In the genomic region with DNA sequence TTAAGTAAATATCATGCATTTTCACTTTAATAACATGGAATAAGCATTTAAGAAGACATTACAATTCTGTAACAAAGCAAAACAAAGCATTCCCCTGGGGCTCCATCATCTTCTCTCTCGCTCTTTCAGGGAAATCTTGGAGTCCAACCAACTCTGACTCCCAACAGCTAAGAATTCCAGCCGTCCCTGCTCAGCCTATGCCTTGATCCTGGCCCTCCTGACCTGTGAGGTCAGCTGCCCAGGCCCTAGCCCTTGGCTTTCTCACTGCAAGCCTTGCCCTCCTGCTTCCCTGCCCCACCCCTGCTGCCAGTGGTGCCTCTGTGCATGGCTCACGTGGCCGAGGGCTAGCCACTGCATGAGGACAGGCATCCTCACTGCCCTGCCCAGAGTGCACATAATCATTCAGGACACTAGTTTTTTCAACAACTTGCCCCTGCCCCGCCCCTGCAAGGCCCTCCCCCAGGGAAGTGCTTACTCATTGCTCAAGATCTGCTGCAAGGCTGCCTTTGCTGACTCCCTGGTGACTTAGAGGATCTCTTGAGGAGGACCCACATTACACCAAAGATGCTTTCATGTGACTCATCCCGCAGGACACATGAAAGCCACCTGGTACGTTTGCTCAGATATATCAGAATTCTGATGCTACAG, we compare ENCODE assay signal across 8 cellular contexts. TPM values are rescaled to one million over a fixed set of nuclear protein-coding genes. Genes with fewer than 3 reads are reported as not detected.
DNase-seq lines count a peak whose midpoint lies in the region; ATAC-seq, FAIRE-seq and TF ChIP-seq lines count a peak whose summit lies in the region.

No MANE protein-coding gene starts in this region.

- H3K9me3 ChIP-seq in HCT116 (ENCODE audit: control insufficient read depth in 1 of 2, insufficient read depth in 1 of 2, low read depth in 1 of 2, low read length in 2 of 2), result peaks cover 3 to 5% of the 10 kb centered on the region in 2 experiments; a peak in 2 of 4 replicates

- H3K9me2 ChIP-seq in HCT116 (ENCODE audit: insufficient read depth), result no peaks in the 10 kb centered on the region

- POLR2A ChIA-PET in HCT116 (lab: Charles Lee), result no interaction called here

- peaks cover 19 to 25% of the 10 kb centered on the region in 2 experiments for H3K4me1 ChIP-seq in HCT116 (ENCODE audit: control insufficient read depth in 1 of 2, insufficient read depth in 2 of 2, low read length in 2 of 2)

- H3K4me3 ChIP-seq in HCT116 (replicated peaks in 1 of 2; ENCODE audit: low read depth in 1 of 2, low read length in 2 of 2), result peak overlapping the region in 1 of 2 experiments; percentile 14; a peak in 1 of 4 replicates

- no peaks in the 10 kb centered on the region for H3K27me3 ChIP-seq in HCT116 (ENCODE audit: insufficient read depth, low read length)

- H3K27ac ChIP-seq in HCT116 (ENCODE audit: low read depth, low read length), result peak overlapping the region; percentile 46

- no peak for TF ChIP-seq RAD21 in HCT116 (IDR thresholded peaks at IDR 0.05; ENCODE audit: low read depth)

- no peak for TF ChIP-seq CTCF in HCT116 (IDR thresholded peaks at IDR 0.05 in 2 of 3, conservative IDR thresholded peaks at IDR 0.05 in 1 of 3; ENCODE audit: borderline replicate concordance in 1 of 3, insufficient read depth in 1 of 3, low read depth in 2 of 3, low read length in 2 of 3)

- no peak overlapping the region for H3K27ac Mint-ChIP-seq in activated T-cell treated with anti-CD3 and anti-CD28 coated beads, Interleukin-2, amount 50 U/mL, for 72 hours

- FAIRE-seq in GM12892 (lab: Jason Lieb, UNC), result no peak

- H2AFZ ChIP-seq in HCT116 (ENCODE audit: low read depth, low read length, poor library complexity, severe bottlenecking), result no peak overlapping the region

- BruUV-seq in HCT116 (replicated peaks; lab: Mats Ljungman, UMichigan), result no TSS peak

- peak; percentile 97 for ATAC-seq in HCT116
- peak; percentile 51 to 80 for ATAC-seq in activated T-cell treated with anti-CD3 and anti-CD28 coated beads, Interleukin-2, amount 50 U/mL, for 72 hours (replicated peaks in 1 of 2)
- ATAC-seq in GM19397 (IDR thresholded peaks at IDR 0.05; ENCODE audit: unreplicated experiment), result no peak
- no peak for ATAC-seq in GM18511 (IDR thresholded peaks at IDR 0.05; ENCODE audit: unreplicated experiment)

- H3K4me2 ChIP-seq in HCT116 (ENCODE audit: low read length), result peak overlapping the region; percentile 45

- no peaks in the 10 kb centered on the region for H3K79me2 ChIP-seq in HCT116 (ENCODE audit: insufficient read depth, low read length)

- no peak overlapping the region for H3K9ac ChIP-seq in HCT116 (ENCODE audit: low read length)

- CTCF ChIA-PET in HCT116 (lab: Charles Lee), result interaction anchor here (0.6 kb wide), 1 partner anchor 175 kb away, joined by 3 read pairs; no protein-coding TSS in a partner anchor

- peak; percentile 91 for DNase-seq in A172 (ENCODE audit: low spot score)
- peak; percentile 71 for DNase-seq in HCT116 (ENCODE audit: low read depth, low spot score)
- DNase-seq in activated T-cell treated with anti-CD3 and anti-CD28 coated beads, Interleukin-2, amount 50 U/mL, for 72 hours, result peak; percentile 19 to 24
- DNase-seq in iris pigment epithelial cell (ENCODE audit: low read depth), result peak; percentile 98
- DNase-seq in stimulated activated naive CD4-positive, alpha-beta T cell treated with Interleukin-2 at 50 U/mL for 16 hours (lab: John Stamatoyannopoulos, UW), result no peak
- DNase-seq in GM12892 (ENCODE audit: insufficient read length), result no peak

- H3K36me3 ChIP-seq in HCT116 (ENCODE audit: control insufficient read depth in 1 of 2, insufficient read depth in 2 of 2, low read length in 2 of 2), result peaks cover 12 to 19% of the 10 kb centered on the region in 2 experiments; a peak in 3 of 4 replicates

- RAD21 ChIA-PET in HCT116 (lab: Charles Lee; ENCODE audit: low non-redundant PET in 1 of 2, low total read pairs in 2 of 2, uncharacterized antibody in 2 of 2, unreplicated experiment in 2 of 2), result no interaction called here

- no peaks in the 10 kb centered on the region for H4K20me1 ChIP-seq in HCT116 (ENCODE audit: insufficient read depth)

- peaks cover 9 to 43% of the 10 kb centered on the region in 2 donors for H3K36me3 Mint-ChIP-seq in activated T-cell treated with anti-CD3 and anti-CD28 coated beads, Interleukin-2, amount 50 U/mL, for 72 hours (ENCODE audit: insufficient read depth in 2 of 2)

- no peak overlapping the region for H3K4me3 Mint-ChIP-seq in activated T-cell treated with anti-CD3 and anti-CD28 coated beads, Interleukin-2, amount 50 U/mL, for 72 hours

- peaks cover 18% of the 10 kb centered on the region for H3K4me1 Mint-ChIP-seq in activated T-cell treated with anti-CD3 and anti-CD28 coated beads, Interleukin-2, amount 50 U/mL, for 72 hours (ENCODE audit: low read depth)

- H3K9me3 Mint-ChIP-seq in activated T-cell treated with anti-CD3 and anti-CD28 coated beads, Interleukin-2, amount 50 U/mL, for 72 hours, result no peaks in the 10 kb centered on the region

- intact Hi-C loops in HCT116 (cut with micrococcal nuclease), result no loop called here

- TF ChIP-seq POLR2A in HCT116 (IDR thresholded peaks at IDR 0.05; ENCODE audit: borderline replicate concordance, extremely low read depth, insufficient read depth, insufficient read length), result no peak
- TF ChIP-seq POLR2A in GM12892 (IDR thresholded peaks at IDR 0.05; ENCODE audit: low read depth, low read length), result no peak

- H3K27me3 Mint-ChIP-seq in activated T-cell treated with anti-CD3 and anti-CD28 coated beads, Interleukin-2, amount 50 U/mL, for 72 hours (ENCODE audit: low read depth), result no peaks in the 10 kb centered on the region

TF ChIP-seq in HCT116, 20 proteins besides CTCF, POLR2A, EP300 and RAD21:
- TF ChIP-seq JUND (IDR thresholded peaks at IDR 0.05) (0 out of 2 replicates have a peak, but pooled peaks have one; percentile 10), CEBPB (IDR thresholded peaks at IDR 0.05; ENCODE audit: low read depth) (peak; percentile 47), TCF7L2 (IDR thresholded peaks at IDR 0.05; ENCODE audit: borderline replicate concordance, extremely low read depth, insufficient read depth, insufficient read length) (peak; percentile 26), SP1 (IDR thresholded peaks at IDR 0.05; ENCODE audit: low read depth) (0 out of 2 replicates have a peak, but pooled peaks have one; percentile 21), FOSL1 (IDR thresholded peaks at IDR 0.05; ENCODE audit: low read depth) (peak; percentile 34; the same call in 1 of the 2 replicates), POLR2AphosphoS5 (IDR thresholded peaks at IDR 0.05; ENCODE audit: low read depth, low read length) (no peak), CBX3 (IDR thresholded peaks at IDR 0.05; ENCODE audit: low read depth) (no peak)
- TF ChIP-seq, protein P1, sequence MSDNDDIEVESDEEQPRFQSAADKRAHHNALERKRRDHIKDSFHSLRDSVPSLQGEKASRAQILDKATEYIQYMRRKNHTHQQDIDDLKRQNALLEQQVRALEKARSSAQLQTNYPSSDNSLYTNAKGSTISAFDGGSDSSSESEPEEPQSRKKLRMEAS (IDR thresholded peaks at IDR 0.05), result 0 out of 2 replicates have a peak, but pooled peaks have one; percentile 15

RNA-seq across cellular contexts. Expression of a gene that starts 37.6 kb away (rescaled TPM):
- total RNA-seq in A172 (2014; rRNA removed; shearing (Covaris generic)), result 14.4 and 20.9 TPM in 2 replicates
- total RNA-seq in HCT116 (2021; ENCODE audit: unreplicated experiment), result 13.4 TPM
- 5.4 and 6.3 TPM in 2 replicates for polyA plus RNA-seq in HCT116 (2012)
- total RNA-seq in activated T-cell treated with anti-CD3 and anti-CD28 coated beads, Interleukin-2, amount 50 U/mL, for 72 hours, result 10 to 100 TPM; 22.3 to 24.3 TPM
- 10.3 TPM for polyA plus RNA-seq in GM12892 (2012; ENCODE audit: missing spikeins)

RNA-seq across cellular contexts. Expression of a gene that starts 50.1 kb away (rescaled TPM):
- 17.7 and 21.9 TPM in 2 replicates for total RNA-seq in A172 (2014; rRNA removed; shearing (Covaris generic))
- total RNA-seq in HCT116 (2021; ENCODE audit: unreplicated experiment), result 17.4 TPM
- polyA plus RNA-seq in HCT116 (2012), result 8.8 and 8.9 TPM in 2 replicates
- 10 to 100 TPM; 23.8 to 26.1 TPM for total RNA-seq in activated T-cell treated with anti-CD3 and anti-CD28 coated beads, Interleukin-2, amount 50 U/mL, for 72 hours
- 11.5 TPM for polyA plus RNA-seq in GM12892 (2012; ENCODE audit: missing spikeins)

Comparison
In these comparisons a context has a peak if more than half of its experiments do, and no peak if none do; other contexts are left out.
1. DNase-seq: peak in A172 (single experiment), HCT116 (single experiment), activated T-cell treated with anti-CD3 and anti-CD28 coated beads, Interleukin-2, amount 50 U/mL, for 72 hours (2 of 2) and iris pigment epithelial cell (single experiment); none in stimulated activated naive CD4-positive, alpha-beta T cell treated with Interleukin-2 at 50 U/mL for 16 hours (single experiment) and GM12892 (single experiment).
2. ATAC-seq: peak in HCT116 (single experiment) and activated T-cell treated with anti-CD3 and anti-CD28 coated beads, Interleukin-2, amount 50 U/mL, for 72 hours (2 of 2); none in GM19397 (single experiment) and GM18511 (single experiment).